In the genomic region with DNA sequence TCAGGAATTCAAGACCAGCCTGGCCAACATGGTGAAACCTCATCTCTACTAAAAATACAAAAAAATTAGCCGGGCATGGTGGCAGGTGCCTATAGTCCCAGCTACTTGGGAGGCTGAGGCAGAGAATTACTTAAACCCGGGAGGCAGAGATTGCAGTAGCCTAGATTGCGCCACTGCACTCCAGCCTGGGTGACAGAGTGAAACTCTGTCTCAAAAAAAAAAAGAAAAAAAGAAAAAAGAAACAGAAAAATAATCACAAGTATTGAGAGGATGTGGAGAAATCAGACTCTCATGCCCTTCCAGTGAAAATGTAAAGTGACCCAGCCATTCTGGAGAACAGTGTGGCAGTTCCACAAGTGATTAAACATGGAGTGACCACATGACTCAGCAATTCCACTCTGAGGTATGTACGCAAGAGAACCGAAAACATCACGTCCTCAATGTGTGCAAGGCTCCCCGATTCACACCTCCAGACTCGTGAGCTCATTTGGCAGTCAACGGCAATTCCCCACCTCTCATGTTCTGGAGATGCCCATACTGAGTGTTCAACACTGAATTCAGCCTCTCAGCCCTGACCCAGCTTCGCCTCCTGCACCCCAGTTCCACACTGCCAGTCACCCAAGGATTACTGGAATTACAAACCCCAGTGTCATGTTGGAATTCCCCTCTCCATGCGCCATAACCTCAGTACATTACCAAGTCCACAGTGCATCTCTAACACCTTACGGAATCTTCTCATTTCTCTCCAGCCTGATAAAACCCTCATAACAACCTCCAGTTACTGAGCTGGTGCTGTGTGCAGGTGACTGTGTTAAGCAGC, we compare ENCODE assay signal across 8 cellular contexts. TPM values are rescaled to one million over a fixed set of nuclear protein-coding genes. Genes with fewer than 3 reads are reported as not detected.
A peak's percentile ranks its signal among the peaks of the same experiment; 100 is the strongest.
DNase-seq lines count a peak whose midpoint lies in the region; ATAC-seq, FAIRE-seq and TF ChIP-seq lines count a peak whose summit lies in the region.

No MANE protein-coding gene starts in this region.

- H3K4me2 ChIP-seq in GM12878 (ENCODE audit: control insufficient read depth, insufficient read depth) (peak overlapping the region; percentile 7; the same call in 1 of the 2 replicates), smooth muscle cell (no peak overlapping the region)

- RAD21 ChIA-PET in GM12878 (lab: Charles Lee; ENCODE audit: unreplicated experiment) = interaction anchor here (1.2 to 2.6 kb wide), 5 partner anchors 9 to 243 kb away, joined by 3 to 9 read pairs (median 5); no protein-coding TSS in a partner anchor

- TF ChIP-seq EP300 in GM12878 (IDR thresholded peaks at IDR 0.05; ENCODE audit: borderline replicate concordance in 1 of 2, control insufficient read depth in 1 of 2, low read depth in 2 of 2, low read length in 2 of 2) = peak; percentile 66 to 75; a peak in 3 of 4 replicates

- no peak for TF ChIP-seq POLR2A in GM12878 (IDR thresholded peaks at IDR 0.05; ENCODE audit: low read depth, low read length)

- H3F3A ChIP-seq in smooth muscle cell (ENCODE audit: low read depth) = no peaks in the 10 kb centered on the region

- peak overlapping the region; percentile 32 for H3K27ac ChIP-seq in GM12878 (ENCODE audit: control insufficient read depth, insufficient read depth)
- H3K27ac ChIP-seq in smooth muscle cell (ENCODE audit: low read depth) = peak overlapping the region; percentile 25
- no peak overlapping the region for H3K27ac ChIP-seq in SJCRH30

- POLR2A ChIA-PET in GM12878 (lab: Charles Lee) = interaction anchor here (0.9 to 1.6 kb wide), 3 partner anchors 16 to 26 kb away, joined by 3 to 7 read pairs (median 5); a partner anchor contains a TSS

- in situ Hi-C loops in GM12878 (cut with MboI) = no loop called here

- TF ChIP-seq CTCF in GM12878 (IDR thresholded peaks at IDR 0.05 in 2 of 3, conservative IDR thresholded peaks at IDR 0.05 in 1 of 3; ENCODE audit: control insufficient read depth in 2 of 3, extremely low read depth in 1 of 3, insufficient read depth in 1 of 3, low read depth in 3 of 3, low read length in 3 of 3) (no peak), smooth muscle cell (IDR thresholded peaks at IDR 0.05; ENCODE audit: borderline replicate concordance, insufficient read depth, poor library complexity, severe bottlenecking) (no peak)

- no peak overlapping the region for H3K9ac ChIP-seq in GM12878 (ENCODE audit: control insufficient read depth, insufficient read depth, low read length)
- H3K9ac ChIP-seq in smooth muscle cell (ENCODE audit: low read depth) = no peak overlapping the region

- no peaks in the 10 kb centered on the region for H3K79me2 ChIP-seq in GM12878 (ENCODE audit: control insufficient read depth, insufficient read depth, low read length)
- H3K79me2 ChIP-seq in smooth muscle cell (ENCODE audit: low read depth) = peaks cover 19% of the 10 kb centered on the region

- peak in 2 of 3 experiments; percentile 22 to 25 for DNase-seq in activated CD8-positive, alpha-beta memory T cell treated with anti-CD3 and anti-CD28 coated beads for 48 hours (ENCODE audit: low read depth in 2 of 3, low spot score in 2 of 3)
- DNase-seq in activated CD8-positive, alpha-beta memory T cell treated with anti-CD3 and anti-CD28 coated beads, Interleukin-2, amount 50 U/mL, for 4 hours = no peak
- DNase-seq in GM12878 (ENCODE audit: low read depth, low spot score) = peak; percentile 37
- no peak for DNase-seq in smooth muscle cell (lab: John Stamatoyannopoulos, UW; ENCODE audit: unreplicated experiment)
- no peak for DNase-seq in SJCRH30
- no peak for DNase-seq in NCI-H526 (lab: John Stamatoyannopoulos, UW)

- ATAC-seq in HG03378 (IDR thresholded peaks at IDR 0.05; ENCODE audit: unreplicated experiment) (peak; percentile 85), GM12878 (peak; percentile 97), HG02981 (IDR thresholded peaks at IDR 0.05; ENCODE audit: unreplicated experiment) (no peak)

- TF ChIP-seq RAD21 in GM12878 (IDR thresholded peaks at IDR 0.05; ENCODE audit: insufficient read depth, low read depth, low read length) = no peak

- H3K4me1 ChIP-seq in GM12878 (ENCODE audit: control insufficient read depth, insufficient read depth, low read length) = peaks cover 14% of the 10 kb centered on the region
- H3K4me1 ChIP-seq in smooth muscle cell (ENCODE audit: low read depth) = no peaks in the 10 kb centered on the region
- H3K4me1 ChIP-seq in SJCRH30 = peaks cover 8% of the 10 kb centered on the region

- no peaks in the 10 kb centered on the region for H3K27me3 ChIP-seq in GM12878 (replicated peaks in 1 of 2; ENCODE audit: control insufficient read depth in 2 of 2, insufficient read depth in 2 of 2, low read length in 1 of 2)
- H3K27me3 ChIP-seq in smooth muscle cell (ENCODE audit: low read depth) = no peaks in the 10 kb centered on the region
- no peaks in the 10 kb centered on the region for H3K27me3 ChIP-seq in SJCRH30

- H4K20me1 ChIP-seq in GM12878 (ENCODE audit: control insufficient read depth, insufficient read depth) (no peaks in the 10 kb centered on the region), smooth muscle cell (ENCODE audit: low read depth) (peaks cover 80% of the 10 kb centered on the region)

- peak; percentile 89 for FAIRE-seq in GM12878 (lab: Jason Lieb, UNC)

- no peaks in the 10 kb centered on the region for H3K9me3 ChIP-seq in GM12878 (replicated peaks; ENCODE audit: control insufficient read depth, insufficient read depth, low read length)
- H3K9me3 ChIP-seq in smooth muscle cell (replicated peaks; ENCODE audit: low read depth) = no peaks in the 10 kb centered on the region
- H3K9me3 ChIP-seq in SJCRH30 (replicated peaks) = no peaks in the 10 kb centered on the region

- 33% methylated on average over 12 of the region's 12 CpGs for WGBS in GM12878 (ENCODE audit: insufficient coverage, insufficient replicate concordance, low lambda C conversion rate, missing lambda C conversion rate)
- 89% methylated on average over 12 of the region's 12 CpGs for WGBS in smooth muscle cell (ENCODE audit: low lambda C conversion rate)

- H2AFZ ChIP-seq in GM12878 (ENCODE audit: control insufficient read depth, low read depth, low read length) (no peak overlapping the region), smooth muscle cell (ENCODE audit: low read depth) (no peak overlapping the region)

- CTCF ChIA-PET in GM12878 (lab: Yijun Ruan, JAX) = interaction anchor here (0.6 to 2.0 kb wide), 4 partner anchors 16 to 243 kb away, joined by 3 to 13 read pairs (median 4); no protein-coding TSS in a partner anchor

- SMC1A ChIA-PET in GM12878 (lab: Charles Lee; ENCODE audit: uncharacterized antibody, unreplicated experiment) = interaction anchor here (0.5 to 1.9 kb wide), 5 partner anchors 9 to 120 kb away, joined by 3 to 9 read pairs (median 7); no protein-coding TSS in a partner anchor

- intact Hi-C loops in GM12878 (cut with micrococcal nuclease; ENCODE audit: unreplicated experiment) = no loop called here

- peaks cover 3 to 6% of the 10 kb centered on the region in 2 experiments for H3K36me3 ChIP-seq in GM12878 (ENCODE audit: control insufficient read depth in 2 of 2, insufficient read depth in 2 of 2, low read length in 1 of 2)
- no peaks in the 10 kb centered on the region for H3K36me3 ChIP-seq in smooth muscle cell (ENCODE audit: low read depth)
- H3K36me3 ChIP-seq in SJCRH30 = peaks cover 20% of the 10 kb centered on the region

- BruUV-seq in GM12878 (replicated peaks; lab: Mats Ljungman, UMichigan) = no TSS peak

- no peak overlapping the region for H3K4me3 ChIP-seq in GM12878
- no peak overlapping the region for H3K4me3 ChIP-seq in smooth muscle cell
- H3K4me3 ChIP-seq in SJCRH30 = no peak overlapping the region

TF ChIP-seq in GM12878, 131 proteins besides CTCF, POLR2A, EP300 and RAD21 (continues in another document):
- no peak for TF ChIP-seq HDGF (IDR thresholded peaks at IDR 0.05)
- 0 out of 2 replicates have a peak, but pooled peaks have one; percentile 23 for TF ChIP-seq CBFB (IDR thresholded peaks at IDR 0.05; ENCODE audit: low read depth)

RNA-seq across cellular contexts. Expression of a gene that starts 21.1 kb away (rescaled TPM):
- 33.3 and 40.4 TPM in 2 replicates for total RNA-seq in GM12878 (2013; cell fraction: nucleolus; rRNA removed)
- 20.3 and 23.7 TPM in 2 replicates for total RNA-seq in GM12878 (2014; rRNA removed)
- total RNA-seq in GM12878 (2014; rRNA removed; fragmentation: Illumina TruSeq; extraction: Trizol) = 13.0 and 13.3 TPM in 2 replicates
- 23.6 and 26.4 TPM in 2 replicates for total RNA-seq in GM12878 (2021)
- polyA plus RNA-seq in GM12878 (2011; ENCODE audit: low read depth) = 7.7 TPM
- polyA plus RNA-seq in GM12878 (2011; rRNA removed) = 6.1 and 7.7 TPM in 2 replicates
- 8.0 and 9.1 TPM in 2 replicates for polyA plus RNA-seq in GM12878 (2011; cell fraction: cytosol; rRNA removed)
- 17.6 and 24.8 TPM in 2 replicates for polyA plus RNA-seq in GM12878 (2011; cell fraction: nucleus; rRNA removed)
- 13.9 and 18.9 TPM in 2 replicates for polyA plus RNA-seq in GM12878 (2012)
- polyA plus RNA-seq in GM12878 (2014; fragmentation: Illumina TruSeq; extraction: Trizol) = 14.5 and 19.4 TPM in 2 replicates
- polyA plus RNA-seq in GM12878 (2014; fragmentation: Nextera tagmentation; extraction: Ambion mirVana) = 1 to 10 TPM; 2.0 to 2.6 TPM
- polyA plus RNA-seq in GM12878 (2014; rRNA removed) = 13.1 and 13.6 TPM in 2 replicates
- polyA plus RNA-seq in GM12878 (2016; fragmentation: Nextera tagmentation; extraction: Ambion mirVana) = 10 to 100 TPM; 21.5 to 24.5 TPM
- 8.2 and 9.2 TPM in 2 replicates for polyA minus RNA-seq in GM12878 (2011; rRNA and poly(A)+ RNA removed)
- 3.8 and 4.0 TPM in 2 replicates for polyA minus RNA-seq in GM12878 (2011; cell fraction: cytosol; rRNA and poly(A)+ RNA removed)
- 9.6 and 10.5 TPM in 2 replicates for polyA minus RNA-seq in GM12878 (2011; cell fraction: nucleus; rRNA and poly(A)+ RNA removed)
- total RNA-seq in smooth muscle cell = 25.0 and 25.9 TPM in 2 replicates
- polyA plus RNA-seq in smooth muscle cell = 23.9 and 27.9 TPM in 2 replicates
- 20.0 and 21.4 TPM in 2 replicates for total RNA-seq in SJCRH30 (2014; rRNA removed; shearing (Covaris generic))

RNA-seq across cellular contexts. Expression of a gene that starts 21.1 kb away (rescaled TPM):
- 102 and 111 TPM in 2 replicates for total RNA-seq in GM12878 (2013; cell fraction: nucleolus; rRNA removed)
- total RNA-seq in GM12878 (2014; rRNA removed) = 11.3 and 15.8 TPM in 2 replicates
- 8.5 and 9.2 TPM in 2 replicates for total RNA-seq in GM12878 (2014; rRNA removed; fragmentation: Illumina TruSeq; extraction: Trizol)
- 16.6 and 18.5 TPM in 2 replicates for total RNA-seq in GM12878 (2021)
- 4.4 TPM for polyA plus RNA-seq in GM12878 (2011; ENCODE audit: low read depth)
- polyA plus RNA-seq in GM12878 (2011; rRNA removed) = 9.2 and 10.0 TPM in 2 replicates
- polyA plus RNA-seq in GM12878 (2011; cell fraction: cytosol; rRNA removed) = 8.3 and 11.6 TPM in 2 replicates
- 35.3 and 35.5 TPM in 2 replicates for polyA plus RNA-seq in GM12878 (2011; cell fraction: nucleus; rRNA removed)
- 7.5 and 8.4 TPM in 2 replicates for polyA plus RNA-seq in GM12878 (2012)
- 7.0 and 7.2 TPM in 2 replicates for polyA plus RNA-seq in GM12878 (2014; fragmentation: Illumina TruSeq; extraction: Trizol)
- polyA plus RNA-seq in GM12878 (2014; fragmentation: Nextera tagmentation; extraction: Ambion mirVana) = 1 to 10 TPM; 1.3 to 2.3 TPM
- polyA plus RNA-seq in GM12878 (2014; rRNA removed) = 12.8 and 14.1 TPM in 2 replicates
- polyA plus RNA-seq in GM12878 (2016; fragmentation: Nextera tagmentation; extraction: Ambion mirVana) = 10 to 100 TPM; 11.1 to 11.5 TPM
- polyA minus RNA-seq in GM12878 (2011; rRNA and poly(A)+ RNA removed) = 11.7 and 15.8 TPM in 2 replicates
- polyA minus RNA-seq in GM12878 (2011; cell fraction: cytosol; rRNA and poly(A)+ RNA removed) = 4.7 and 6.0 TPM in 2 replicates
- polyA minus RNA-seq in GM12878 (2011; cell fraction: nucleus; rRNA and poly(A)+ RNA removed) = 27.3 and 51.9 TPM in 2 replicates
- total RNA-seq in smooth muscle cell = 16.6 and 18.7 TPM in 2 replicates
- polyA plus RNA-seq in smooth muscle cell = 5.0 and 8.4 TPM in 2 replicates
- total RNA-seq in SJCRH30 (2014; rRNA removed; shearing (Covaris generic)) = 13.5 and 14.3 TPM in 2 replicates

Comparison
In these comparisons a context has a peak if more than half of its experiments do, and no peak if none do; other contexts are left out.
1. DNase-seq: peak in activated CD8-positive, alpha-beta memory T cell treated with anti-CD3 and anti-CD28 coated beads for 48 hours (2 of 3) and GM12878 (single experiment); none in activated CD8-positive, alpha-beta memory T cell treated with anti-CD3 and anti-CD28 coated beads, Interleukin-2, amount 50 U/mL, for 4 hours (single experiment), smooth muscle cell (single experiment), SJCRH30 (0 of 2) and NCI-H526 (0 of 2).